2 cellular contexts compared by ENCODE assay signal in genomic region chr12:6554168-6554989, GRCh38.
TF ChIP-seq lines count a peak whose summit lies in the region.

No MANE protein-coding gene starts in this region.

TF ChIP-seq in HEK293, 187 proteins besides CTCF, POLR2A, EP300 and RAD21 (continued from another document and continues in another):
- TF ChIP-seq PRDM10 (tag by site-specific recombination; IDR thresholded peaks at IDR 0.05) (peak; percentile 79), ZBTB20 (tag by site-specific recombination; IDR thresholded peaks at IDR 0.05) (peak; percentile 81), PATZ1 (tag by site-specific recombination; IDR thresholded peaks at IDR 0.05) (peak; percentile 74), ZNF366 (tag by site-specific recombination; conservative IDR thresholded peaks at IDR 0.05) (peak; percentile 57), KLF10 (tag by site-specific recombination; IDR thresholded peaks at IDR 0.05) (no peak; the same call in 1 of the 2 replicates), GLIS1 (tag by site-specific recombination; IDR thresholded peaks at IDR 0.05) (peak; percentile 63; the same call in 1 of the 2 replicates), ZNF404 (tag by site-specific recombination; IDR thresholded peaks at IDR 0.05) (no peak), ZFP37 (tag by site-specific recombination; IDR thresholded peaks at IDR 0.05) (peak; percentile 35; the same call in 1 of the 2 replicates), BCL11A (tag by site-specific recombination; IDR thresholded peaks at IDR 0.05; ENCODE audit: low read depth) (no peak), ZEB2 (tag by site-specific recombination; IDR thresholded peaks at IDR 0.05) (peak; percentile 44; the same call in 1 of the 2 replicates), ZFP69B (tag by site-specific recombination; IDR thresholded peaks at IDR 0.05) (peak; percentile 91), YY1 (tag by site-specific recombination; IDR thresholded peaks at IDR 0.05) (no peak), ZNF354C (tag by site-specific recombination; IDR thresholded peaks at IDR 0.05; ENCODE audit: borderline replicate concordance, low read depth) (no peak), SP2 (tag by site-specific recombination; IDR thresholded peaks at IDR 0.05) (peak; percentile 91), SP7 (tag by site-specific recombination; IDR thresholded peaks at IDR 0.05) (peak; percentile 58; the same call in 1 of the 2 replicates)
- TF ChIP-seq, protein P1, sequence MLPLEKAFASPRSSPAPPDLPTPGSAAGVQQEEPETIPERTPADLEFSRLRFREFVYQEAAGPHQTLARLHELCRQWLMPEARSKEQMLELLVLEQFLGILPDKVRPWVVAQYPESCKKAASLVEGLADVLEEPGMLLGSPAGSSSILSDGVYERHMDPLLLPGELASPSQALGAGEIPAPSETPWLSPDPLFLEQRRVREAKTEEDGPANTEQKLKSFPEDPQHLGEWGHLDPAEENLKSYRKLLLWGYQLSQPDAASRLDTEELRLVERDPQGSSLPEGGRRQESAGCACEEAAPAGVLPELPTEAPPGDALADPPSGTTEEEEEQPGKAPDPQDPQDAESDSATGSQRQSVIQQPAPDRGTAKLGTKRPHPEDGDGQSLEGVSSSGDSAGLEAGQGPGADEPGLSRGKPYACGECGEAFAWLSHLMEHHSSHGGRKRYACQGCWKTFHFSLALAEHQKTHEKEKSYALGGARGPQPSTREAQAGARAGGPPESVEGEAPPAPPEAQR (tag by site-specific recombination; IDR thresholded peaks at IDR 0.05) = no peak

TF ChIP-seq in HepG2, 621 proteins besides CTCF, POLR2A, EP300 and RAD21 (continued from another document and continues in another):
- TF ChIP-seq MTERF4 (CRISPR knock-in tag; IDR thresholded peaks at IDR 0.05) (no peak), FOXO1 (CRISPR knock-in tag; IDR thresholded peaks at IDR 0.05) (no peak), HMGXB4 (CRISPR knock-in tag; IDR thresholded peaks at IDR 0.05; ENCODE audit: borderline replicate concordance in 1 of 2, low read depth in 1 of 2) (peak; percentile 57 to 84; a peak in 3 of 4 replicates), ZNF432 (CRISPR knock-in tag; IDR thresholded peaks at IDR 0.05; ENCODE audit: borderline replicate concordance) (no peak), MIER2 (CRISPR knock-in tag; IDR thresholded peaks at IDR 0.05) (no peak), SAFB2 (CRISPR knock-in tag; IDR thresholded peaks at IDR 0.05; ENCODE audit: borderline replicate concordance, low read depth) (no peak), SNAPC2 (CRISPR knock-in tag; IDR thresholded peaks at IDR 0.05) (no peak), ATF5 (CRISPR knock-in tag; IDR thresholded peaks at IDR 0.05; ENCODE audit: low read depth) (no peak), TAF15 (IDR thresholded peaks at IDR 0.05; ENCODE audit: low read depth, low read length, poor library complexity, severe bottlenecking) (no peak), ZNF160 (CRISPR knock-in tag; IDR thresholded peaks at IDR 0.05) (no peak), ZNF263 (CRISPR knock-in tag; IDR thresholded peaks at IDR 0.05) (no peak), ERF (CRISPR knock-in tag; IDR thresholded peaks at IDR 0.05) (no peak), NAIF1 (CRISPR knock-in tag; IDR thresholded peaks at IDR 0.05; ENCODE audit: borderline replicate concordance) (no peak), SOX6 (IDR thresholded peaks at IDR 0.05) (no peak), SOX6 (CRISPR knock-in tag; IDR thresholded peaks at IDR 0.05) (0 out of 2 replicates have a peak, but pooled peaks have one; percentile 20), ZNF282 (IDR thresholded peaks at IDR 0.05; ENCODE audit: partially characterized antibody) (no peak), ZNF205 (CRISPR knock-in tag; IDR thresholded peaks at IDR 0.05) (no peak), TFE3 (CRISPR knock-in tag; IDR thresholded peaks at IDR 0.05) (no peak), ZFP41 (CRISPR knock-in tag; IDR thresholded peaks at IDR 0.05; ENCODE audit: borderline replicate concordance) (no peak), RFX3 (CRISPR knock-in tag; IDR thresholded peaks at IDR 0.05) (no peak), SRSF9 (IDR thresholded peaks at IDR 0.05; ENCODE audit: borderline replicate concordance, insufficient read depth, low read depth, low read length, poor library complexity, severe bottlenecking) (no peak), RARA (CRISPR knock-in tag; IDR thresholded peaks at IDR 0.05) (no peak), TMF1 (CRISPR knock-in tag; IDR thresholded peaks at IDR 0.05; ENCODE audit: low read depth) (no peak), NONO (IDR thresholded peaks at IDR 0.05) (no peak), NONO (CRISPR knock-in tag; conservative IDR thresholded peaks at IDR 0.05) (no peak), RBAK (CRISPR knock-in tag; IDR thresholded peaks at IDR 0.05) (no peak), ZNF83 (CRISPR knock-in tag; IDR thresholded peaks at IDR 0.05; ENCODE audit: borderline replicate concordance) (no peak), ZNF678 (CRISPR knock-in tag; IDR thresholded peaks at IDR 0.05) (0 out of 2 replicates have a peak, but pooled peaks have one; percentile 19), NFRKB (IDR thresholded peaks at IDR 0.05) (no peak), TFDP2 (CRISPR knock-in tag; IDR thresholded peaks at IDR 0.05) (no peak), KDM5A (IDR thresholded peaks at IDR 0.05; ENCODE audit: borderline replicate concordance, low read length) (no peak), ZNF562 (CRISPR knock-in tag; IDR thresholded peaks at IDR 0.05; ENCODE audit: borderline replicate concordance) (no peak)
- TF ChIP-seq, protein P2, sequence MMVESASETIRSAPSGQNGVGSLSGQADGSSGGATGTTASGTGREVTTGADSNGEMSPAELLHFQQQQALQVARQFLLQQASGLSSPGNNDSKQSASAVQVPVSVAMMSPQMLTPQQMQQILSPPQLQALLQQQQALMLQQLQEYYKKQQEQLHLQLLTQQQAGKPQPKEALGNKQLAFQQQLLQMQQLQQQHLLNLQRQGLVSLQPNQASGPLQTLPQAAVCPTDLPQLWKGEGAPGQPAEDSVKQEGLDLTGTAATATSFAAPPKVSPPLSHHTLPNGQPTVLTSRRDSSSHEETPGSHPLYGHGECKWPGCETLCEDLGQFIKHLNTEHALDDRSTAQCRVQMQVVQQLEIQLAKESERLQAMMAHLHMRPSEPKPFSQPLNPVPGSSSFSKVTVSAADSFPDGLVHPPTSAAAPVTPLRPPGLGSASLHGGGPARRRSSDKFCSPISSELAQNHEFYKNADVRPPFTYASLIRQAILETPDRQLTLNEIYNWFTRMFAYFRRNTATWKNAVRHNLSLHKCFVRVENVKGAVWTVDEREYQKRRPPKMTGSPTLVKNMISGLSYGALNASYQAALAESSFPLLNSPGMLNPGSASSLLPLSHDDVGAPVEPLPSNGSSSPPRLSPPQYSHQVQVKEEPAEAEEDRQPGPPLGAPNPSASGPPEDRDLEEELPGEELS (CRISPR knock-in tag; IDR thresholded peaks at IDR 0.05) = no peak
- TF ChIP-seq, protein P3, sequence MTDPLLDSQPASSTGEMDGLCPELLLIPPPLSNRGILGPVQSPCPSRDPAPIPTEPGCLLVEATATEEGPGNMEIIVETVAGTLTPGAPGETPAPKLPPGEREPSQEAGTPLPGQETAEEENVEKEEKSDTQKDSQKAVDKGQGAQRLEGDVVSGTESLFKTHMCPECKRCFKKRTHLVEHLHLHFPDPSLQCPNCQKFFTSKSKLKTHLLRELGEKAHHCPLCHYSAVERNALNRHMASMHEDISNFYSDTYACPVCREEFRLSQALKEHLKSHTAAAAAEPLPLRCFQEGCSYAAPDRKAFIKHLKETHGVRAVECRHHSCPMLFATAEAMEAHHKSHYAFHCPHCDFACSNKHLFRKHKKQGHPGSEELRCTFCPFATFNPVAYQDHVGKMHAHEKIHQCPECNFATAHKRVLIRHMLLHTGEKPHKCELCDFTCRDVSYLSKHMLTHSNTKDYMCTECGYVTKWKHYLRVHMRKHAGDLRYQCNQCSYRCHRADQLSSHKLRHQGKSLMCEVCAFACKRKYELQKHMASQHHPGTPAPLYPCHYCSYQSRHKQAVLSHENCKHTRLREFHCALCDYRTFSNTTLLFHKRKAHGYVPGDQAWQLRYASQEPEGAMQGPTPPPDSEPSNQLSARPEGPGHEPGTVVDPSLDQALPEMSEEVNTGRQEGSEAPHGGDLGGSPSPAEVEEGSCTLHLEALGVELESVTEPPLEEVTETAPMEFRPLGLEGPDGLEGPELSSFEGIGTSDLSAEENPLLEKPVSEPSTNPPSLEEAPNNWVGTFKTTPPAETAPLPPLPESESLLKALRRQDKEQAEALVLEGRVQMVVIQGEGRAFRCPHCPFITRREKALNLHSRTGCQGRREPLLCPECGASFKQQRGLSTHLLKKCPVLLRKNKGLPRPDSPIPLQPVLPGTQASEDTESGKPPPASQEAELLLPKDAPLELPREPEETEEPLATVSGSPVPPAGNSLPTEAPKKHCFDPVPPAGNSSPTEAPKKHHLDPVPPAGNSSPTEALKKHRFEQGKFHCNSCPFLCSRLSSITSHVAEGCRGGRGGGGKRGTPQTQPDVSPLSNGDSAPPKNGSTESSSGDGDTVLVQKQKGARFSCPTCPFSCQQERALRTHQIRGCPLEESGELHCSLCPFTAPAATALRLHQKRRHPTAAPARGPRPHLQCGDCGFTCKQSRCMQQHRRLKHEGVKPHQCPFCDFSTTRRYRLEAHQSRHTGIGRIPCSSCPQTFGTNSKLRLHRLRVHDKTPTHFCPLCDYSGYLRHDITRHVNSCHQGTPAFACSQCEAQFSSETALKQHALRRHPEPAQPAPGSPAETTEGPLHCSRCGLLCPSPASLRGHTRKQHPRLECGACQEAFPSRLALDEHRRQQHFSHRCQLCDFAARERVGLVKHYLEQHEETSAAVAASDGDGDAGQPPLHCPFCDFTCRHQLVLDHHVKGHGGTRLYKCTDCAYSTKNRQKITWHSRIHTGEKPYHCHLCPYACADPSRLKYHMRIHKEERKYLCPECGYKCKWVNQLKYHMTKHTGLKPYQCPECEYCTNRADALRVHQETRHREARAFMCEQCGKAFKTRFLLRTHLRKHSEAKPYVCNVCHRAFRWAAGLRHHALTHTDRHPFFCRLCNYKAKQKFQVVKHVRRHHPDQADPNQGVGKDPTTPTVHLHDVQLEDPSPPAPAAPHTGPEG (CRISPR knock-in tag; IDR thresholded peaks at IDR 0.05) = no peak
- TF ChIP-seq, protein P4, sequence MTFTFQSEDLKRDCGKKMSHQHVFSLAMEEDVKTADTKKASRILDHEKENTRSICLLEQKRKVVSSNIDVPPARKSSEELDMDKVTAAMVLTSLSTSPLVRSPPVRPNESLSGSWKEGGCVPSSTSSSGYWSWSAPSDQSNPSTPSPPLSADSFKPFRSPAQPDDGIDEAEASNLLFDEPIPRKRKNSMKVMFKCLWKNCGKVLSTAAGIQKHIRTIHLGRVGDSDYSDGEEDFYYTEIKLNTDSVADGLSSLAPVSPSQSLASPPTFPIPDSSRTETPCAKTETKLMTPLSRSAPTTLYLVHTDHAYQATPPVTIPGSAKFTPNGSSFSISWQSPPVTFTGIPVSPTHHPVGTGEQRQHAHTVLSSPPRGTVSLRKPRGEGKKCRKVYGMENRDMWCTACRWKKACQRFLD (CRISPR knock-in tag; IDR thresholded peaks at IDR 0.05; ENCODE audit: borderline replicate concordance) = no peak
- TF ChIP-seq, protein P5, sequence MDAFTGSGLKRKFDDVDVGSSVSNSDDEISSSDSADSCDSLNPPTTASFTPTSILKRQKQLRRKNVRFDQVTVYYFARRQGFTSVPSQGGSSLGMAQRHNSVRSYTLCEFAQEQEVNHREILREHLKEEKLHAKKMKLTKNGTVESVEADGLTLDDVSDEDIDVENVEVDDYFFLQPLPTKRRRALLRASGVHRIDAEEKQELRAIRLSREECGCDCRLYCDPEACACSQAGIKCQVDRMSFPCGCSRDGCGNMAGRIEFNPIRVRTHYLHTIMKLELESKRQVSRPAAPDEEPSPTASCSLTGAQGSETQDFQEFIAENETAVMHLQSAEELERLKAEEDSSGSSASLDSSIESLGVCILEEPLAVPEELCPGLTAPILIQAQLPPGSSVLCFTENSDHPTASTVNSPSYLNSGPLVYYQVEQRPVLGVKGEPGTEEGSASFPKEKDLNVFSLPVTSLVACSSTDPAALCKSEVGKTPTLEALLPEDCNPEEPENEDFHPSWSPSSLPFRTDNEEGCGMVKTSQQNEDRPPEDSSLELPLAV (CRISPR knock-in tag; conservative IDR thresholded peaks at IDR 0.05; ENCODE audit: low read depth) = no peak
